In the genomic region with DNA sequence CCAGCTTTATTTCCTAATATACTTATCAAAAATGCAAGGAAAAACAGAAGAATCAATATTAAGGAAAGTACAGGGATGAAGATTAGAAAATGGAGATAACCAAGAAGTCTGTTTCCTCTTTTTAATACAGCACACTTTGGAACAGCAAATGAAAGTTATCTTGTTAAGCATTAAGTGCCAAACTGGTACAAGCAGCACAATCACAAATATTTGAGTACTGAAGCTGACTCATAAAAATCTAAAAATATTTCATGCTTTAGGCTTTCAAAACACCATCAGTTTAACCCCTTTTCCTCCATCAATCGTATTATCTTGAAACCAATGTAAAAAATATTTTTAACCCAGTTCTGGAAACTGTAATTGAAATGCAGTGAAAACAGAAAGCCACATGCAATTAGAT, we compare ENCODE assay signal across 9 cellular contexts. TPM values are rescaled to one million over a fixed set of nuclear protein-coding genes. Genes with fewer than 3 reads are reported as not detected.
DNase-seq lines count a peak whose midpoint lies in the region; ATAC-seq and TF ChIP-seq lines count a peak whose summit lies in the region.
"Had no signal": no experiment of that assay in that cellular context is flagged by ENCODE, and none has a peak within 500 bp of the region (broad histone marks: within the 10 kb centered on the region; RNA-seq: fewer than 3 reads in every experiment).

No MANE protein-coding gene starts in this region.

- TF ChIP-seq CTCF in heart left ventricle (IDR thresholded peaks at IDR 0.05) (no peak), hepatocyte (IDR thresholded peaks at IDR 0.05; ENCODE audit: poor library complexity) (no peak), tibial artery (IDR thresholded peaks at IDR 0.05) (no peak), A673 (conservative IDR thresholded peaks at IDR 0.05; ENCODE audit: low read depth, low read length) (no peak)

- H3K4me1 ChIP-seq in heart left ventricle (peaks cover 4 to 82% (median 65%) of the 10 kb centered on the region in 12 donors), hepatocyte (ENCODE audit: insufficient read depth) (peaks cover 28% of the 10 kb centered on the region), tibial artery (peaks cover 0 to 74% (median 48%) of the 10 kb centered on the region in 4 donors), A673 (ENCODE audit: insufficient read depth, low read length, poor library complexity, severe bottlenecking) (peaks cover 11% of the 10 kb centered on the region)

- H3K27ac ChIP-seq in heart left ventricle: peak overlapping the region in 11 of 12 donors; percentile 8 to 99 (median 94)
- peak overlapping the region; percentile 98 for H3K27ac ChIP-seq in hepatocyte
- peak overlapping the region; percentile 60 to 98 for H3K27ac ChIP-seq in tibial artery
- no peak overlapping the region for H3K27ac ChIP-seq in A673 (ENCODE audit: low read depth, low read length, poor library complexity, severe bottlenecking)
- H3K27ac ChIP-seq: epithelial cell of prostate had no signal

- peaks cover 62% of the 10 kb centered on the region for H4K20me1 ChIP-seq in hepatocyte (ENCODE audit: insufficient read depth, poor library complexity, severe bottlenecking)

- peak overlapping the region in 6 of 12 donors; percentile 32 to 96 (median 88) for H3K4me3 ChIP-seq in heart left ventricle
- H3K4me3 ChIP-seq in hepatocyte: no peak overlapping the region
- H3K4me3 ChIP-seq in tibial artery: peak overlapping the region; percentile 8 to 97
- no peak overlapping the region for H3K4me3 ChIP-seq in A673 (ENCODE audit: low read depth, low read length, poor library complexity, severe bottlenecking)

- H3K27me3 ChIP-seq in heart left ventricle: no peaks in the 10 kb centered on the region
- H3K27me3 ChIP-seq in hepatocyte: no peaks in the 10 kb centered on the region
- no peaks in the 10 kb centered on the region for H3K27me3 ChIP-seq in tibial artery
- no peaks in the 10 kb centered on the region for H3K27me3 ChIP-seq in A673 (replicated peaks; ENCODE audit: insufficient read depth, low read depth, low read length, poor library complexity)

- no peaks in the 10 kb centered on the region for H3K9me3 Mint-ChIP-seq in T-cell

- no peak for ATAC-seq in heart left ventricle
- no peak for ATAC-seq in left cardiac atrium
- no peak for ATAC-seq in T-cell (replicated peaks in 1 of 4)

- peak overlapping the region; percentile 92 for H3K4me2 ChIP-seq in hepatocyte

- H3K36me3 Mint-ChIP-seq in T-cell: peaks cover 7% of the 10 kb centered on the region

- no peaks in the 10 kb centered on the region for H3K36me3 ChIP-seq in heart left ventricle
- no peaks in the 10 kb centered on the region for H3K36me3 ChIP-seq in hepatocyte (replicated peaks; ENCODE audit: insufficient read depth, low read depth)
- H3K36me3 ChIP-seq in tibial artery: no peaks in the 10 kb centered on the region
- H3K36me3 ChIP-seq in A673 (ENCODE audit: insufficient read depth, low read length, poor library complexity, severe bottlenecking): no peaks in the 10 kb centered on the region

- intact Hi-C loops in heart left ventricle (cut with DNase I) (loop anchor here in 5 of 10 donors (10.0 kb wide), 2 partner anchors 49 to 89 kb away; no protein-coding TSS in a partner anchor), left cardiac atrium (cut with DNase I) (loop anchor here in 1 of 2 donors (10.0 kb wide), 1 partner anchor 89 kb away; no protein-coding TSS in a partner anchor), tibial artery (cut with DNase I; ENCODE audit: low total_unique reads) (loop anchor here (10.0 kb wide), 1 partner anchor 281 kb away; the partner anchor contains the start of gene UBTD2), A673 (cut with micrococcal nuclease; ENCODE audit: unreplicated experiment) (loop anchor here (10.0 kb wide), 1 partner anchor 89 kb away; no protein-coding TSS in a partner anchor)

- DNase-seq in heart left ventricle: no peak
- DNase-seq in left cardiac atrium: no peak
- DNase-seq in T-cell: no peak
- no peak for DNase-seq in hepatocyte (ENCODE audit: low spot score)
- DNase-seq in tibial artery: no peak
- no peak for DNase-seq in NCI-H128 (lab: John Stamatoyannopoulos, UW; ENCODE audit: unreplicated experiment)
- no peak for DNase-seq in A673 (ENCODE audit: low spot score)
- no peak for DNase-seq in T1000 (lab: John Stamatoyannopoulos, UW)

- BruUV-seq in A673 (replicated peaks; lab: Mats Ljungman, UMichigan): no TSS peak

- H3K9me2 ChIP-seq in hepatocyte (replicated peaks; ENCODE audit: insufficient read depth): no peaks in the 10 kb centered on the region

- H3K9me3 ChIP-seq in heart left ventricle (no peaks in the 10 kb centered on the region), hepatocyte (ENCODE audit: low read depth) (no peaks in the 10 kb centered on the region), tibial artery (no peaks in the 10 kb centered on the region), A673 (ENCODE audit: low read depth, low read length, poor library complexity, severe bottlenecking) (no peaks in the 10 kb centered on the region)

- H3K4me1 Mint-ChIP-seq in T-cell: peaks cover 76 to 81% (median 80%) of the 10 kb centered on the region in 3 donors

- H3K27ac Mint-ChIP-seq in T-cell: no peak overlapping the region

- H3K79me2 ChIP-seq in hepatocyte: peaks cover 79% of the 10 kb centered on the region

- POLR2A ChIA-PET in T-cell (lab: Charles Lee): no interaction called here
- POLR2A ChIA-PET in A673 (lab: Charles Lee; ENCODE audit: low non-redundant PET): interaction anchor here (0.6 kb wide), 1 partner anchor 40 kb away, joined by 4 read pairs; no protein-coding TSS in a partner anchor

- no peak for TF ChIP-seq POLR2A in heart left ventricle (IDR thresholded peaks at IDR 0.05)

- WGBS in heart left ventricle, 4 donors: 20 to 27% (median 22%) methylated on average over 1 of the region's 1 CpG
- WGBS in hepatocyte (ENCODE audit: low lambda C conversion rate, missing lambda C conversion rate): 76% methylated on average over 1 of the region's 1 CpG

- no peaks in the 10 kb centered on the region for H3K27me3 Mint-ChIP-seq in T-cell

- no peak overlapping the region for H2AFZ ChIP-seq in hepatocyte

- CTCF ChIA-PET in T-cell (lab: Charles Lee) (interaction anchor here in 1 of 2 donors (0.6 to 1.1 kb wide), 3 partner anchors 8 to 92 kb away, joined by 3 to 4 read pairs (median 3); no protein-coding TSS in a partner anchor), A673 (lab: Charles Lee) (no interaction called here)

- peak overlapping the region in 2 of 3 donors; percentile 21 to 29 for H3K4me3 Mint-ChIP-seq in T-cell

RNA-seq across cellular contexts. Expression of gene FBXW11, which starts 2.7 kb away (rescaled TPM):
- 100 to 1,000 TPM in 2 of 9 donors, 10 to 100 TPM in 7; 63.2 to 110 (median 85.5) TPM for total RNA-seq in heart left ventricle
- 10 to 100 TPM in 1 of 2 donors, 1 to 10 TPM in 1; 7.8 to 50.5 TPM for polyA plus RNA-seq in heart left ventricle
- 10 to 100 TPM; 50.3 to 55.4 TPM for total RNA-seq in left cardiac atrium
- total RNA-seq in T-cell: 10 to 100 TPM; 33.4 to 36.6 (median 34.2) TPM
- 73.4 and 74.2 TPM in 2 replicates for total RNA-seq in hepatocyte
- polyA plus RNA-seq in hepatocyte: 26.7 and 38.0 TPM in 2 replicates
- total RNA-seq in A673 (2021): 34.9 and 40.2 TPM in 2 replicates

Comparison
In these comparisons a context has a peak if more than half of its experiments do, and no peak if none do; other contexts are left out.
1. H3K4me3 ChIP-seq: peak in tibial artery (2 of 2); none in hepatocyte (single experiment) and A673 (single experiment).